13 cellular contexts compared by ENCODE assay signal in genomic region chr1:13703558-13704485, GRCh38. TPM values are rescaled to one million over a fixed set of nuclear protein-coding genes. Genes with fewer than 3 reads are reported as not detected.
DNase-seq lines count a peak whose midpoint lies in the region; TF ChIP-seq lines count a peak whose summit lies in the region.
"Had no signal": no experiment of that assay in that cellular context is flagged by ENCODE, and none has a peak within 500 bp of the region (broad histone marks: within the 10 kb centered on the region; RNA-seq: fewer than 3 reads in every experiment).

No MANE protein-coding gene starts in this region.

- H3K27me3 ChIP-seq in CD8-positive, alpha-beta memory T cell (ENCODE audit: insufficient read depth, low read length, poor library complexity, severe bottlenecking), result no peaks in the 10 kb centered on the region
- H3K27me3 ChIP-seq in neutrophil, result no peaks in the 10 kb centered on the region
- H3K27me3 ChIP-seq: Peyer's patch had no signal

- H3K4me1 Mint-ChIP-seq in CD8-positive, alpha-beta memory T cell, result peaks cover 65 to 88% (median 86%) of the 10 kb centered on the region in 3 donors
- H3K4me1 Mint-ChIP-seq in activated naive CD8-positive, alpha-beta T cell treated with anti-CD3 and anti-CD28 coated beads for 36 hours, result peaks cover 71% of the 10 kb centered on the region

- no peak for DNase-seq in CD8-positive, alpha-beta memory T cell
- DNase-seq in HFF-Myc (ENCODE audit: extremely low read depth, low read depth) (no peak), lower leg skin (ENCODE audit: low spot score in 2 of 2) (no peak), NCI-H2171 treated with DMSO at 0.1 percent for 48 hours (lab: John Stamatoyannopoulos, UW) (no peak), NCI-H1417 (lab: John Stamatoyannopoulos, UW) (no peak)
- DNase-seq in activated naive CD8-positive, alpha-beta T cell treated with anti-CD3 and anti-CD28 coated beads for 36 hours, result no peak
- DNase-seq: left ventricle myocardium inferior, NCI-H1105 treated with DMSO at 0.1 percent for 48 hours, NCI-H510A treated with DMSO at 0.1 percent for 48 hours, nephron progenitor cell, right cardiac atrium had no signal

- 79% methylated on average over 9 of the region's 9 CpGs for WGBS in lower leg skin, 2 donors

- no peaks in the 10 kb centered on the region for H3K36me3 ChIP-seq in CD8-positive, alpha-beta memory T cell (ENCODE audit: insufficient read depth, low read length)
- H3K36me3 ChIP-seq in neutrophil, result no peaks in the 10 kb centered on the region
- H3K36me3 ChIP-seq: left ventricle myocardium inferior, Peyer's patch had no signal

- H3K27me3 Mint-ChIP-seq in CD8-positive, alpha-beta memory T cell, result peaks cover 0 to 1% of the 10 kb centered on the region in 2 donors
- H3K27me3 Mint-ChIP-seq in activated naive CD8-positive, alpha-beta T cell treated with anti-CD3 and anti-CD28 coated beads for 36 hours, result no peaks in the 10 kb centered on the region

- H3K9me3 Mint-ChIP-seq in CD8-positive, alpha-beta memory T cell, result no peaks in the 10 kb centered on the region
- H3K9me3 Mint-ChIP-seq in activated naive CD8-positive, alpha-beta T cell treated with anti-CD3 and anti-CD28 coated beads for 36 hours, result peaks cover 3% of the 10 kb centered on the region

- peaks cover 5 to 25% (median 6%) of the 10 kb centered on the region in 3 donors for H3K36me3 Mint-ChIP-seq in CD8-positive, alpha-beta memory T cell
- H3K36me3 Mint-ChIP-seq in activated naive CD8-positive, alpha-beta T cell treated with anti-CD3 and anti-CD28 coated beads for 36 hours, result peaks cover 24% of the 10 kb centered on the region

- peak; percentile 2 for TF ChIP-seq CTCF in HFF-Myc (IDR thresholded peaks at IDR 0.05; ENCODE audit: low read depth, low read length, missing control alignments)
- TF ChIP-seq CTCF in neutrophil (IDR thresholded peaks at IDR 0.05), result no peak
- TF ChIP-seq CTCF in lower leg skin (IDR thresholded peaks at IDR 0.05), result no peak

- no peak for TF ChIP-seq POLR2A in lower leg skin (IDR thresholded peaks at IDR 0.05)

- H3K4me3 ChIP-seq in CD8-positive, alpha-beta memory T cell (ENCODE audit: low read length), result no peak overlapping the region
- H3K4me3 ChIP-seq in HFF-Myc (replicated peaks; ENCODE audit: low read depth, low read length) (no peak overlapping the region), neutrophil (ENCODE audit: low read depth in 1 of 2, low read length in 1 of 2) (peak overlapping the region in 1 of 2 experiments; percentile 34), lower leg skin (ENCODE audit: low read depth, poor library complexity, severe bottlenecking) (no peak overlapping the region)
- H3K4me3 ChIP-seq: left ventricle myocardium inferior, Peyer's patch had no signal

- CTCF ChIA-PET in CD8-positive, alpha-beta memory T cell (lab: Charles Lee), result interaction anchor here (0.7 to 4.8 kb wide), 4 partner anchors 18 to 46 kb away, joined by 3 to 26 read pairs (median 4); no protein-coding TSS in a partner anchor

- peaks cover 35% of the 10 kb centered on the region for H3K4me1 ChIP-seq in CD8-positive, alpha-beta memory T cell (ENCODE audit: insufficient read depth, low read length)
- peaks cover 91 to 92% of the 10 kb centered on the region in 2 experiments for H3K4me1 ChIP-seq in neutrophil (ENCODE audit: control insufficient read depth in 1 of 2, insufficient read depth in 1 of 2, low read depth in 1 of 2, low read length in 1 of 2)

- intact Hi-C loops in lower leg skin (cut with DNase I; ENCODE audit: low total_unique reads), result no loop called here

- no peaks in the 10 kb centered on the region for H3K9me3 ChIP-seq in CD8-positive, alpha-beta memory T cell (ENCODE audit: low read length)
- no peaks in the 10 kb centered on the region for H3K9me3 ChIP-seq in neutrophil
- H3K9me3 ChIP-seq: left ventricle myocardium inferior, Peyer's patch had no signal

- H3K27ac ChIP-seq in CD8-positive, alpha-beta memory T cell (ENCODE audit: low read depth, low read length), result peak overlapping the region; percentile 76
- peak overlapping the region; percentile 98 for H3K27ac ChIP-seq in neutrophil
- H3K27ac ChIP-seq: left ventricle myocardium inferior had no signal

- H3K27ac Mint-ChIP-seq in CD8-positive, alpha-beta memory T cell, result peak overlapping the region; percentile 88 to 100 (median 98)
- H3K27ac Mint-ChIP-seq in activated naive CD8-positive, alpha-beta T cell treated with anti-CD3 and anti-CD28 coated beads for 36 hours, result peak overlapping the region; percentile 79
- H3K27ac Mint-ChIP-seq: nephron progenitor cell had no signal

- POLR2A ChIA-PET in CD8-positive, alpha-beta memory T cell (lab: Charles Lee), result interaction anchor here (0.7 to 3.7 kb wide), 3 partner anchors 26 to 46 kb away, joined by 5 to 48 read pairs (median 23); no protein-coding TSS in a partner anchor

- H3K4me3 Mint-ChIP-seq in CD8-positive, alpha-beta memory T cell, result peak overlapping the region in 3 of 7 donors; percentile 32 to 93 (median 43)
- no peak overlapping the region for H3K4me3 Mint-ChIP-seq in activated naive CD8-positive, alpha-beta T cell treated with anti-CD3 and anti-CD28 coated beads for 36 hours
- H3K4me3 Mint-ChIP-seq: nephron progenitor cell had no signal

RNA-seq across cellular contexts. Expression of gene PRDM2, which starts 3.8 kb away (rescaled TPM):
- 10 to 100 TPM; 67.9 to 70.1 TPM for total RNA-seq in CD8-positive, alpha-beta memory T cell
- 24.4 TPM for polyA plus RNA-seq in CD8-positive, alpha-beta memory T cell
- total RNA-seq in activated naive CD8-positive, alpha-beta T cell treated with anti-CD3 and anti-CD28 coated beads for 36 hours, result 10 to 100 TPM; 47.3 to 57.5 TPM
- 10 to 100 TPM; 34.7 to 69.9 (median 41.8) TPM for total RNA-seq in lower leg skin
